11 cellular contexts compared by ENCODE assay signal in genomic region chr2:175600024-175600831, GRCh38.
DNase-seq lines count a peak whose midpoint lies in the region; ATAC-seq and TF ChIP-seq lines count a peak whose summit lies in the region.
"Had no signal": no experiment of that assay in that cellular context is flagged by ENCODE, and none has a peak within 500 bp of the region (broad histone marks: within the 10 kb centered on the region; RNA-seq: fewer than 3 reads in every experiment).

No MANE protein-coding gene starts in this region.

- H3K4me1 Mint-ChIP-seq in mesothelial cell of epicardium = peaks cover 29% of the 10 kb centered on the region

- no peak overlapping the region for H3K4me3 ChIP-seq in AG09309 (ENCODE audit: control insufficient read depth, low read depth, low read length)
- H3K4me3 ChIP-seq: BLaER1 treated with 17β-estradiol and CSF1 and Interleukin-3, amounts not matched to agents 10 nM and 100 nM had no signal

- peak overlapping the region; percentile 90 for H3K27ac Mint-ChIP-seq in mesothelial cell of epicardium

- DNase-seq in AG09309 (ENCODE audit: low read depth) (peak; percentile 85), LoVo (ENCODE audit: low spot score) (peak; percentile 19), dedifferentiated amniotic fluid mesenchymal stem cell (ENCODE audit: extremely low spot score) (peak; percentile 85), mesothelial cell of epicardium (ENCODE audit: low spot score in 2 of 2, unreplicated experiment in 2 of 2) (no peak), OCI-M1 (lab: John Stamatoyannopoulos, UW) (no peak), Kasumi-1 (lab: John Stamatoyannopoulos, UW) (no peak)
- DNase-seq: central memory CD4-positive, alpha-beta T cell; hypothalamus had no signal

- no peak for ATAC-seq in activated CD4-positive, CD25-positive, alpha-beta regulatory T cell treated with anti-CD3 and anti-CD28 coated beads, Interleukin-2, amount 50 U/mL, for 24 hours
- no peak for ATAC-seq in HG02884 (IDR thresholded peaks at IDR 0.05; ENCODE audit: unreplicated experiment)

- H3K27me3 Mint-ChIP-seq in mesothelial cell of epicardium (ENCODE audit: low read depth) = no peaks in the 10 kb centered on the region

- TF ChIP-seq CTCF in AG09309 (IDR thresholded peaks at IDR 0.05; ENCODE audit: control insufficient read depth, insufficient read depth, low read depth, low read length, missing control alignments) = no peak
- TF ChIP-seq CTCF in mesothelial cell of epicardium (IDR thresholded peaks at IDR 0.05; ENCODE audit: unreplicated experiment) = no peak

- no peaks in the 10 kb centered on the region for H3K36me3 Mint-ChIP-seq in mesothelial cell of epicardium

- H3K4me3 Mint-ChIP-seq in mesothelial cell of epicardium = no peak overlapping the region

- peaks cover 6% of the 10 kb centered on the region for H3K9me3 Mint-ChIP-seq in mesothelial cell of epicardium

Comparison
In these comparisons a context has a peak if more than half of its experiments do, and no peak if none do; other contexts are left out.
1. DNase-seq: peak in AG09309 (single experiment), LoVo (single experiment) and dedifferentiated amniotic fluid mesenchymal stem cell (single experiment); none in mesothelial cell of epicardium (0 of 2), OCI-M1 (single experiment) and Kasumi-1 (0 of 2).